9 cellular contexts compared by ENCODE assay signal in genomic region chr12:130335517-130336392, GRCh38. TPM values are rescaled to one million over a fixed set of nuclear protein-coding genes. Genes with fewer than 3 reads are reported as not detected.
DNase-seq lines count a peak whose midpoint lies in the region; ATAC-seq and TF ChIP-seq lines count a peak whose summit lies in the region.
"Had no signal": no experiment of that assay in that cellular context is flagged by ENCODE, and none has a peak within 500 bp of the region (broad histone marks: within the 10 kb centered on the region; RNA-seq: fewer than 3 reads in every experiment).

No MANE protein-coding gene starts in this region.

- no peaks in the 10 kb centered on the region for H3K79me2 ChIP-seq in PC-9 (ENCODE audit: low read depth)

- H3K27ac ChIP-seq in PC-9 (no peak overlapping the region), endodermal cell (ENCODE audit: low read depth, low read length) (no peak overlapping the region)
- no peak overlapping the region for H3K27ac ChIP-seq in naive thymus-derived CD4-positive, alpha-beta T cell (ENCODE audit: low read depth, low read length)

- CTCF ChIA-PET in PC-9 (lab: Charles Lee), result no interaction called here
- CTCF ChIA-PET in naive thymus-derived CD4-positive, alpha-beta T cell (lab: Charles Lee), result interaction anchor here (0.6 to 2.6 kb wide), 10 partner anchors 9 to 308 kb away, joined by 3 to 19 read pairs (median 4); no protein-coding TSS in a partner anchor

- intact Hi-C loops in PC-9 (cut with micrococcal nuclease; ENCODE audit: unreplicated experiment), result loop anchor here (1.0 to 5.0 kb wide), 2 partner anchors 288 to 308 kb away; no protein-coding TSS in a partner anchor
- intact Hi-C loops in naive thymus-derived CD4-positive, alpha-beta T cell (cut with micrococcal nuclease), result loop anchor here in 1 of 2 donors (1.0 kb wide), 3 partner anchors 54 to 309 kb away; no protein-coding TSS in a partner anchor

- TF ChIP-seq CTCF in PC-9 (conservative IDR thresholded peaks at IDR 0.05) (peak; percentile 75), endodermal cell (conservative IDR thresholded peaks at IDR 0.05) (peak; percentile 87)

- no peaks in the 10 kb centered on the region for H3K9me2 ChIP-seq in PC-9 (ENCODE audit: insufficient read depth)

- BruUV-seq in PC-9 (replicated peaks; lab: Mats Ljungman, UMichigan), result no TSS peak

- no peak overlapping the region for H2AFZ ChIP-seq in PC-9

- no peak for ATAC-seq in naive thymus-derived CD4-positive, alpha-beta T cell
- ATAC-seq in HG02588 (IDR thresholded peaks at IDR 0.05; ENCODE audit: unreplicated experiment), result no peak

- peaks cover 73% of the 10 kb centered on the region for H3K27me3 Mint-ChIP-seq in endodermal cell (ENCODE audit: insufficient read depth)
- peaks cover 16 to 43% (median 36%) of the 10 kb centered on the region in 5 donors for H3K27me3 Mint-ChIP-seq in naive thymus-derived CD4-positive, alpha-beta T cell

- H3K4me1 Mint-ChIP-seq in endodermal cell, result peaks cover 3% of the 10 kb centered on the region
- peaks cover 0 to 17% (median 6%) of the 10 kb centered on the region in 7 donors for H3K4me1 Mint-ChIP-seq in naive thymus-derived CD4-positive, alpha-beta T cell

- no peak for TF ChIP-seq EP300 in Ishikawa (IDR thresholded peaks at IDR 0.05; ENCODE audit: borderline replicate concordance)

- H3K4me1 ChIP-seq in PC-9 (replicated peaks; ENCODE audit: insufficient read depth) (no peaks in the 10 kb centered on the region), endodermal cell (ENCODE audit: control insufficient read depth, insufficient read depth, low read length) (no peaks in the 10 kb centered on the region)
- no peaks in the 10 kb centered on the region for H3K4me1 ChIP-seq in naive thymus-derived CD4-positive, alpha-beta T cell (ENCODE audit: control insufficient read depth in 2 of 2, insufficient read depth in 2 of 2, low read length in 2 of 2)

- peak; percentile 31 for DNase-seq in activated CD4-positive, alpha-beta T cell treated with anti-CD3 and anti-CD28 coated beads for 48 hours
- no peak for DNase-seq in activated CD4-positive, alpha-beta T cell treated with anti-CD3 and anti-CD28 coated beads for 1 hour
- DNase-seq in PC-9 (peak in 1 of 2 experiments; percentile 12), endodermal cell (peak; percentile 82), NCI-H1048 (lab: John Stamatoyannopoulos, UW) (no peak)
- peak in 7 of 9 donors; percentile 21 to 66 (median 58) for DNase-seq in naive thymus-derived CD4-positive, alpha-beta T cell
- DNase-seq: activated naive CD8-positive, alpha-beta T cell treated with anti-CD3 and anti-CD28 coated beads, Interleukin-2, amount 10 ng/mL, durations not matched to agents 7 days and 5 days had no signal

- peak; percentile 81 for TF ChIP-seq RAD21 in Ishikawa (IDR thresholded peaks at IDR 0.05; ENCODE audit: low read depth)

- H4K20me1 ChIP-seq in PC-9 (ENCODE audit: insufficient read depth), result no peaks in the 10 kb centered on the region

- H3K27me3 ChIP-seq in PC-9 (ENCODE audit: insufficient read depth, low read depth) (peaks cover 20% of the 10 kb centered on the region), endodermal cell (ENCODE audit: control insufficient read depth, insufficient read depth, low read length, poor library complexity, severe bottlenecking) (peaks cover 70% of the 10 kb centered on the region)
- no peaks in the 10 kb centered on the region for H3K27me3 ChIP-seq in naive thymus-derived CD4-positive, alpha-beta T cell (ENCODE audit: control insufficient read depth in 2 of 2, insufficient read depth in 2 of 2, low read length in 2 of 2)

- H3K36me3 ChIP-seq in PC-9 (ENCODE audit: low read depth), result no peaks in the 10 kb centered on the region
- no peaks in the 10 kb centered on the region for H3K36me3 ChIP-seq in endodermal cell (ENCODE audit: control insufficient read depth, insufficient read depth, low read length)
- no peaks in the 10 kb centered on the region for H3K36me3 ChIP-seq in naive thymus-derived CD4-positive, alpha-beta T cell (ENCODE audit: control insufficient read depth in 2 of 3, insufficient read depth in 3 of 3, low read length in 3 of 3)

- WGBS in endodermal cell (ENCODE audit: insufficient coverage in 1 of 2, insufficient read length in 1 of 2), 2 experiments, result 51 to 56% methylated on average over 13 to 14 of the region's 15 CpGs

- H3K4me2 ChIP-seq in PC-9, result no peak overlapping the region

- no peaks in the 10 kb centered on the region for H3K36me3 Mint-ChIP-seq in endodermal cell (ENCODE audit: low read depth)
- no peaks in the 10 kb centered on the region for H3K36me3 Mint-ChIP-seq in naive thymus-derived CD4-positive, alpha-beta T cell
- H3K36me3 Mint-ChIP-seq: activated naive CD8-positive, alpha-beta T cell treated with anti-CD3 and anti-CD28 coated beads, Interleukin-2, amount 10 ng/mL, durations not matched to agents 7 days and 5 days had no signal

- POLR2A ChIA-PET in PC-9 (lab: Charles Lee; ENCODE audit: unreplicated experiment), result no interaction called here
- POLR2A ChIA-PET in naive thymus-derived CD4-positive, alpha-beta T cell (lab: Charles Lee), result no interaction called here

- H3F3A ChIP-seq in PC-9 (ENCODE audit: insufficient read depth, low read depth), result no peaks in the 10 kb centered on the region

- no peak overlapping the region for H3K4me3 Mint-ChIP-seq in endodermal cell
- no peak overlapping the region for H3K4me3 Mint-ChIP-seq in naive thymus-derived CD4-positive, alpha-beta T cell
- H3K4me3 Mint-ChIP-seq: activated naive CD8-positive, alpha-beta T cell treated with anti-CD3 and anti-CD28 coated beads, Interleukin-2, amount 10 ng/mL, durations not matched to agents 7 days and 5 days had no signal

- H3K9ac ChIP-seq in endodermal cell (ENCODE audit: extremely low read depth, low read length, poor library complexity, severe bottlenecking), result no peak overlapping the region

- peaks cover 5% of the 10 kb centered on the region for H3K9me3 Mint-ChIP-seq in endodermal cell
- H3K9me3 Mint-ChIP-seq in naive thymus-derived CD4-positive, alpha-beta T cell, result peaks cover 0 to under 1% (median 0%) of the 10 kb centered on the region in 11 donors

- no peaks in the 10 kb centered on the region for H3K9me3 ChIP-seq in PC-9 (ENCODE audit: insufficient read depth, low read depth)
- no peaks in the 10 kb centered on the region for H3K9me3 ChIP-seq in endodermal cell (ENCODE audit: control insufficient read depth, low read length)
- H3K9me3 ChIP-seq in naive thymus-derived CD4-positive, alpha-beta T cell (ENCODE audit: control insufficient read depth in 2 of 3, low read length in 3 of 3), result no peaks in the 10 kb centered on the region

- H3K4me3 ChIP-seq in PC-9 (no peak overlapping the region), endodermal cell (ENCODE audit: low read length) (no peak overlapping the region)
- H3K4me3 ChIP-seq in naive thymus-derived CD4-positive, alpha-beta T cell (ENCODE audit: low read length), result no peak overlapping the region

- no peak overlapping the region for H3K27ac Mint-ChIP-seq in endodermal cell
- H3K27ac Mint-ChIP-seq in naive thymus-derived CD4-positive, alpha-beta T cell, result no peak overlapping the region
- H3K27ac Mint-ChIP-seq: activated naive CD8-positive, alpha-beta T cell treated with anti-CD3 and anti-CD28 coated beads, Interleukin-2, amount 10 ng/mL, durations not matched to agents 7 days and 5 days had no signal

TF ChIP-seq in Ishikawa, 13 proteins besides CTCF, POLR2A, EP300 and RAD21:
- TF ChIP-seq NFIC (IDR thresholded peaks at IDR 0.05), result no peak
- TF ChIP-seq CEBPB (IDR thresholded peaks at IDR 0.05), result no peak
- TF ChIP-seq TAF1 (IDR thresholded peaks at IDR 0.05; ENCODE audit: low read depth), result no peak
- no peak for TF ChIP-seq TCF12 (IDR thresholded peaks at IDR 0.05; ENCODE audit: low read depth)
- no peak for TF ChIP-seq YY1 (IDR thresholded peaks at IDR 0.05; ENCODE audit: low read depth)
- no peak for TF ChIP-seq EGR1 (IDR thresholded peaks at IDR 0.05)
- TF ChIP-seq REST (IDR thresholded peaks at IDR 0.05; ENCODE audit: low read depth), result no peak
- TF ChIP-seq MAX (IDR thresholded peaks at IDR 0.05), result no peak

RNA-seq across cellular contexts. Expression of gene PIWIL1, which starts 1.9 kb away (rescaled TPM):
- total RNA-seq in PC-9 (2021) (not detected in 2 replicates), endodermal cell (not detected)
- polyA plus RNA-seq in endodermal cell (2013, experiment 1 of 2), result not detected
- polyA plus RNA-seq in endodermal cell (2013, experiment 2 of 2), result not detected
- total RNA-seq in naive thymus-derived CD4-positive, alpha-beta T cell, result not detected
- not detected for polyA plus RNA-seq in naive thymus-derived CD4-positive, alpha-beta T cell
- total RNA-seq: activated naive CD8-positive, alpha-beta T cell treated with anti-CD3 and anti-CD28 coated beads, Interleukin-2, amount 10 ng/mL, durations not matched to agents 7 days and 5 days had no signal

Comparison
In these comparisons a context has a peak if more than half of its experiments do, and no peak if none do; other contexts are left out.
1. DNase-seq: peak in activated CD4-positive, alpha-beta T cell treated with anti-CD3 and anti-CD28 coated beads for 48 hours (single experiment), endodermal cell (single experiment) and naive thymus-derived CD4-positive, alpha-beta T cell (7 of 9); none in activated CD4-positive, alpha-beta T cell treated with anti-CD3 and anti-CD28 coated beads for 1 hour (single experiment) and NCI-H1048 (single experiment).